ENCODE assay signal across 8 cellular contexts in the genomic region with DNA sequence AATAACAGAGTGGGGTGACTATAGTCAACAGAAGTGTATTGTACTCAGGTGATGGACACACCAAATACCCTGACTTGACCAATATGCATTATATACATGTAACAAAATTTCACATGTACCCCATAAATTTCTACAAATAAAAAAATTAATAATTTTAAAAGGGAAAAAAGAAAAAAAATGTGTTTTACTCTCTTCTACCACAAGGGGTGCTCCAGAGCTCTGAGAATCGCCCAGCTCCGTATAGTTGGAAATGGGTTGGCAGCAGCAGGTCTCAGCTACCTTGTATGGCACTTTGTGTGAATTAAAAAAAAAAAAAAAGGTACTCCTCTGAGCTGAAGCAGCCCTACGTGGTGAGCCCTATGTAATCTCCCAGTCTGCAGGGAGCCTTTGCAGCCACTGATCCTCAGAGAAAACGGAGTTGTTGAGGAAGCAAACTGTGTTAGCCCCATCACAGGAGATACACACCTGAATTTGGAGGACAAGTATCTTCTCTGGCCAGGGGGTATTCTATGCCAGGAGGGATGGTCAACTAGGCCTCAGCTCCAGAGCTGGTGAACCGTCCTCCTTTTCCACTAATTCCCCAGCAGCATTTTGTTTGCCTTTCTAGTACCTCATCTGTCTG. TPM values are rescaled to one million over a fixed set of nuclear protein-coding genes. Genes with fewer than 3 reads are reported as not detected.
DNase-seq lines count a peak whose midpoint lies in the region; ATAC-seq and TF ChIP-seq lines count a peak whose summit lies in the region.

No MANE protein-coding gene starts in this region.

- H3K27me3 ChIP-seq in SK-N-SH (ENCODE audit: insufficient read depth), result no peaks in the 10 kb centered on the region; the same call in 1 of the 2 replicates

- no peaks in the 10 kb centered on the region for H3F3A ChIP-seq in SK-N-SH (replicated peaks; ENCODE audit: insufficient read depth)

- H3K9me3 ChIP-seq in SK-N-SH (no peaks in the 10 kb centered on the region), iPS-18c (ENCODE audit: control insufficient read depth, insufficient read depth, low read length) (no peaks in the 10 kb centered on the region)

- H3K4me2 ChIP-seq in SK-N-SH, result no peak overlapping the region

- H3K27me3 Mint-ChIP-seq in activated T-helper 1 cell treated with anti-CD3 and anti-CD28 coated beads, Interleukin-12 subunit alpha, Interleukin-12 subunit beta, Interleukin-2, Interleukin-4 antibody, amounts not matched to agents 30 ng/mL and 10 ng/mL and 1 ng/mL, durations not matched to agents 14 hours and 24 hours and 36 hours (ENCODE audit: insufficient read depth), result peaks cover 2% of the 10 kb centered on the region

- 19% methylated on average over 5 of the region's 5 CpGs for WGBS in SK-N-SH (ENCODE audit: low lambda C conversion rate)

- TF ChIP-seq CTCF in GM13976 (IDR thresholded peaks at IDR 0.05; ENCODE audit: borderline replicate concordance, control extremely low read depth, extremely low read depth, insufficient read depth, missing control alignments), result no peak
- TF ChIP-seq CTCF in SK-N-SH (IDR thresholded peaks at IDR 0.05), result peak; percentile 69

- CTCF ChIA-PET in SK-N-SH (lab: Yijun Ruan, JAX), result interaction anchor here (0.5 to 2.2 kb wide), 15 partner anchors 9 to 1863 kb away, joined by 3 to 12 read pairs (median 4); partner anchors contain the start of gene POLA1

- no peaks in the 10 kb centered on the region for H3K36me3 ChIP-seq in SK-N-SH (replicated peaks in 1 of 2; ENCODE audit: control insufficient read depth in 1 of 2, insufficient read depth in 2 of 2, low read length in 1 of 2)

- no peaks in the 10 kb centered on the region for H3K4me1 Mint-ChIP-seq in activated T-helper 1 cell treated with anti-CD3 and anti-CD28 coated beads, Interleukin-12 subunit alpha, Interleukin-12 subunit beta, Interleukin-2, Interleukin-4 antibody, amounts not matched to agents 30 ng/mL and 10 ng/mL and 1 ng/mL, durations not matched to agents 14 hours and 24 hours and 36 hours (ENCODE audit: low read depth)

- POLR2A ChIA-PET in SK-N-SH (lab: Yijun Ruan, JAX), result no interaction called here

- in situ Hi-C loops in GM13976 (cut with MboI; ENCODE audit: low sequenced_read_pairs, unreplicated experiment), result no loop called here

- no peaks in the 10 kb centered on the region for H3K79me2 ChIP-seq in SK-N-SH (ENCODE audit: insufficient read depth)

- no peaks in the 10 kb centered on the region for H3K9me2 ChIP-seq in SK-N-SH

- H3K4me3 ChIP-seq in SK-N-SH (ENCODE audit: low read depth in 2 of 2, low read length in 1 of 2) (no peak overlapping the region), iPS-18c (ENCODE audit: insufficient read depth, low read depth, low read length) (0 out of 2 replicates have a peak overlapping the region, but pooled peaks have one; percentile 17)

- intact Hi-C loops in activated T-helper 1 cell treated with anti-CD3 and anti-CD28 coated beads, Interleukin-12 subunit alpha, Interleukin-12 subunit beta, Interleukin-2, Interleukin-4 antibody, amounts not matched to agents 30 ng/mL and 10 ng/mL and 1 ng/mL, durations not matched to agents 14 hours and 24 hours and 36 hours (cut with micrococcal nuclease), result loop anchor here (2.0 kb wide), 1 partner anchor 16 kb away; the partner anchor contains the start of gene POLA1

- H3K9ac ChIP-seq in SK-N-SH, result no peak overlapping the region

- no peak overlapping the region for H2AFZ ChIP-seq in SK-N-SH (ENCODE audit: low read depth)

- peak; percentile 50 for TF ChIP-seq RAD21 in SK-N-SH (IDR thresholded peaks at IDR 0.05; ENCODE audit: low read length)

- no peaks in the 10 kb centered on the region for H3K4me1 ChIP-seq in SK-N-SH (ENCODE audit: control insufficient read depth in 1 of 2, insufficient read depth in 2 of 2, low read depth in 1 of 2, low read length in 1 of 2)

- DNase-seq in AG08395 (ENCODE audit: low spot score), result peak; percentile 36
- peak; percentile 28 for DNase-seq in GM13976 (ENCODE audit: low spot score)
- peak; percentile 38 for DNase-seq in SK-N-SH
- DNase-seq in kidney glomerular epithelial cell (lab: John Stamatoyannopoulos, UW), result no peak
- DNase-seq in activated T-helper 1 cell treated with anti-CD3 and anti-CD28 coated beads, Interleukin-12 subunit alpha, Interleukin-12 subunit beta, Interleukin-2, Interleukin-4 antibody, amounts not matched to agents 30 ng/mL and 10 ng/mL and 1 ng/mL, durations not matched to agents 14 hours and 24 hours and 36 hours (ENCODE audit: low spot score), result no peak

- no peak for TF ChIP-seq EP300 in SK-N-SH (IDR thresholded peaks at IDR 0.05; ENCODE audit: borderline replicate concordance in 1 of 2, low read depth in 1 of 2, low read length in 1 of 2)

- ATAC-seq in HG03280 (IDR thresholded peaks at IDR 0.05; ENCODE audit: unreplicated experiment) (no peak), HG03045 (IDR thresholded peaks at IDR 0.05; ENCODE audit: unreplicated experiment) (no peak)

- no peaks in the 10 kb centered on the region for H3K9me3 Mint-ChIP-seq in activated T-helper 1 cell treated with anti-CD3 and anti-CD28 coated beads, Interleukin-12 subunit alpha, Interleukin-12 subunit beta, Interleukin-2, Interleukin-4 antibody, amounts not matched to agents 30 ng/mL and 10 ng/mL and 1 ng/mL, durations not matched to agents 14 hours and 24 hours and 36 hours

- H3K4me3 Mint-ChIP-seq in activated T-helper 1 cell treated with anti-CD3 and anti-CD28 coated beads, Interleukin-12 subunit alpha, Interleukin-12 subunit beta, Interleukin-2, Interleukin-4 antibody, amounts not matched to agents 30 ng/mL and 10 ng/mL and 1 ng/mL, durations not matched to agents 14 hours and 24 hours and 36 hours, result no peak overlapping the region

- H3K36me3 Mint-ChIP-seq in activated T-helper 1 cell treated with anti-CD3 and anti-CD28 coated beads, Interleukin-12 subunit alpha, Interleukin-12 subunit beta, Interleukin-2, Interleukin-4 antibody, amounts not matched to agents 30 ng/mL and 10 ng/mL and 1 ng/mL, durations not matched to agents 14 hours and 24 hours and 36 hours (ENCODE audit: low read depth), result no peaks in the 10 kb centered on the region

- H3K27ac ChIP-seq in SK-N-SH (ENCODE audit: low read depth in 2 of 2, low read length in 1 of 2), result no peak overlapping the region

- no peak overlapping the region for H3K27ac Mint-ChIP-seq in activated T-helper 1 cell treated with anti-CD3 and anti-CD28 coated beads, Interleukin-12 subunit alpha, Interleukin-12 subunit beta, Interleukin-2, Interleukin-4 antibody, amounts not matched to agents 30 ng/mL and 10 ng/mL and 1 ng/mL, durations not matched to agents 14 hours and 24 hours and 36 hours

- no peaks in the 10 kb centered on the region for H4K20me1 ChIP-seq in SK-N-SH (ENCODE audit: insufficient read depth)

TF ChIP-seq in SK-N-SH, 30 proteins besides CTCF, POLR2A, EP300 and RAD21:
- TF ChIP-seq EZH2phosphoT487 (IDR thresholded peaks at IDR 0.05; ENCODE audit: borderline replicate concordance, low read depth), result no peak
- TF ChIP-seq SMC3 (IDR thresholded peaks at IDR 0.05; ENCODE audit: low read depth, low read length), result 0 out of 2 replicates have a peak, but pooled peaks have one; percentile 17

RNA-seq across cellular contexts. Expression of gene POLA1, which starts 17.2 kb away (rescaled TPM):
- 1.9 and 2.8 TPM in 2 replicates for polyA plus RNA-seq in SK-N-SH (2012; rRNA removed)
- polyA plus RNA-seq in SK-N-SH (2012; cell fraction: cytosol; rRNA removed), result 2.7 and 3.4 TPM in 2 replicates
- polyA plus RNA-seq in SK-N-SH (2012; cell fraction: nucleus; rRNA removed), result 1.7 and 3.1 TPM in 2 replicates
- total RNA-seq in activated T-helper 1 cell treated with anti-CD3 and anti-CD28 coated beads, Interleukin-12 subunit alpha, Interleukin-12 subunit beta, Interleukin-2, Interleukin-4 antibody, amounts not matched to agents 30 ng/mL and 10 ng/mL and 1 ng/mL, durations not matched to agents 14 hours and 24 hours and 36 hours, result 38.2 and 38.3 TPM in 2 replicates

RNA-seq across cellular contexts. Expression of gene PCYT1B, which starts 29.4 kb away (rescaled TPM):
- polyA plus RNA-seq in SK-N-SH (2012; rRNA removed), result 2.6 and 3.1 TPM in 2 replicates
- 2.3 and 3.2 TPM in 2 replicates for polyA plus RNA-seq in SK-N-SH (2012; cell fraction: cytosol; rRNA removed)
- polyA plus RNA-seq in SK-N-SH (2012; cell fraction: nucleus; rRNA removed), result 1.9 and 2.5 TPM in 2 replicates
- 0.10 TPM in 1 of 2 replicates, not detected in the other for total RNA-seq in activated T-helper 1 cell treated with anti-CD3 and anti-CD28 coated beads, Interleukin-12 subunit alpha, Interleukin-12 subunit beta, Interleukin-2, Interleukin-4 antibody, amounts not matched to agents 30 ng/mL and 10 ng/mL and 1 ng/mL, durations not matched to agents 14 hours and 24 hours and 36 hours

Comparison
In these comparisons a context has a peak if more than half of its experiments do, and no peak if none do; other contexts are left out.
1. DNase-seq: peak in AG08395 (single experiment), GM13976 (single experiment) and SK-N-SH (single experiment); none in kidney glomerular epithelial cell (single experiment) and activated T-helper 1 cell treated with anti-CD3 and anti-CD28 coated beads, Interleukin-12 subunit alpha, Interleukin-12 subunit beta, Interleukin-2, Interleukin-4 antibody, amounts not matched to agents 30 ng/mL and 10 ng/mL and 1 ng/mL, durations not matched to agents 14 hours and 24 hours and 36 hours (single experiment).